1 cellular context compared by ENCODE assay signal in genomic region chr20:13243826-13244376, GRCh38.
A peak's percentile ranks its signal among the peaks of the same experiment; 100 is the strongest.
TF ChIP-seq lines count a peak whose summit lies in the region.

No MANE protein-coding gene starts in this region.

TF ChIP-seq in HepG2, 621 proteins besides CTCF, POLR2A, EP300 and RAD21 (continued from another document and continues in another):
- no peak for TF ChIP-seq ZNF770 (CRISPR knock-in tag; IDR thresholded peaks at IDR 0.05)
- no peak for TF ChIP-seq ZFP62 (CRISPR knock-in tag; IDR thresholded peaks at IDR 0.05)
- peak; percentile 97 for TF ChIP-seq KDM1A (CRISPR knock-in tag; IDR thresholded peaks at IDR 0.05)
- no peak; the same call in 1 of the 2 replicates for TF ChIP-seq ZNF598 (CRISPR knock-in tag; IDR thresholded peaks at IDR 0.05; ENCODE audit: borderline replicate concordance)
- no peak; the same call in 1 of the 2 replicates for TF ChIP-seq ZNF607 (CRISPR knock-in tag; IDR thresholded peaks at IDR 0.05; ENCODE audit: borderline replicate concordance)
- TF ChIP-seq NR0B2 (CRISPR knock-in tag; IDR thresholded peaks at IDR 0.05), result no peak
- no peak for TF ChIP-seq PRDM4 (CRISPR knock-in tag; IDR thresholded peaks at IDR 0.05; ENCODE audit: borderline replicate concordance)
- no peak for TF ChIP-seq RNF2 (conservative IDR thresholded peaks at IDR 0.05; ENCODE audit: low read depth)
- TF ChIP-seq SPEN (CRISPR knock-in tag; IDR thresholded peaks at IDR 0.05; ENCODE audit: low read depth), result no peak
- TF ChIP-seq GATA4 (IDR thresholded peaks at IDR 0.05; ENCODE audit: borderline replicate concordance, low read depth), result peak; percentile 87
- peak; percentile 91 for TF ChIP-seq MIER2 (CRISPR knock-in tag; IDR thresholded peaks at IDR 0.05)
- no peak for TF ChIP-seq SOX6 (IDR thresholded peaks at IDR 0.05)
- peak; percentile 99 for TF ChIP-seq SOX6 (CRISPR knock-in tag; IDR thresholded peaks at IDR 0.05)
- no peak for TF ChIP-seq ZFYVE20 (CRISPR knock-in tag; IDR thresholded peaks at IDR 0.05; ENCODE audit: borderline replicate concordance, low read depth)
- TF ChIP-seq RFXAP (CRISPR knock-in tag; IDR thresholded peaks at IDR 0.05; ENCODE audit: borderline replicate concordance), result peak; percentile 91
- TF ChIP-seq ATF6 (CRISPR knock-in tag; conservative IDR thresholded peaks at IDR 0.05), result peak; percentile 64; the same call in 1 of the 2 replicates
- no peak for TF ChIP-seq ZNF546 (CRISPR knock-in tag; conservative IDR thresholded peaks at IDR 0.05)
- TF ChIP-seq TRIM22 (IDR thresholded peaks at IDR 0.05), result no peak
- TF ChIP-seq ZNF33B (CRISPR knock-in tag; IDR thresholded peaks at IDR 0.05), result peak; percentile 61; the same call in 1 of the 2 replicates
- TF ChIP-seq ZUFSP (CRISPR knock-in tag; IDR thresholded peaks at IDR 0.05; ENCODE audit: borderline replicate concordance), result no peak
- no peak for TF ChIP-seq ZNF484 (CRISPR knock-in tag; IDR thresholded peaks at IDR 0.05; ENCODE audit: borderline replicate concordance, low read depth)
- TF ChIP-seq YEATS4 (CRISPR knock-in tag; IDR thresholded peaks at IDR 0.05; ENCODE audit: borderline replicate concordance), result peak; percentile 85
- peak; percentile 88; the same call in 1 of the 2 replicates for TF ChIP-seq ZNF772 (CRISPR knock-in tag; IDR thresholded peaks at IDR 0.05)
- TF ChIP-seq MEF2D (CRISPR knock-in tag; IDR thresholded peaks at IDR 0.05), result peak; percentile 97
- peak; percentile 96 for TF ChIP-seq ZFP1 (CRISPR knock-in tag; IDR thresholded peaks at IDR 0.05)
- TF ChIP-seq CREM (IDR thresholded peaks at IDR 0.05), result peak; percentile 96
- TF ChIP-seq CREM (CRISPR knock-in tag; IDR thresholded peaks at IDR 0.05), result no peak
- no peak for TF ChIP-seq IKZF1 (IDR thresholded peaks at IDR 0.05)
- peak; percentile 90; the same call in 1 of the 2 replicates for TF ChIP-seq TOE1 (CRISPR knock-in tag; IDR thresholded peaks at IDR 0.05)
- TF ChIP-seq HNRNPL (IDR thresholded peaks at IDR 0.05; ENCODE audit: low read depth, low read length), result no peak
- TF ChIP-seq MTA3 (CRISPR knock-in tag; IDR thresholded peaks at IDR 0.05), result no peak
- no peak for TF ChIP-seq SRSF9 (IDR thresholded peaks at IDR 0.05; ENCODE audit: borderline replicate concordance, insufficient read depth, low read depth, low read length, poor library complexity, severe bottlenecking)
- TF ChIP-seq POLR2AphosphoS5 (IDR thresholded peaks at IDR 0.05; ENCODE audit: low read depth, low read length), result no peak
- TF ChIP-seq SIX1 (CRISPR knock-in tag; IDR thresholded peaks at IDR 0.05; ENCODE audit: borderline replicate concordance), result peak; percentile 95
- TF ChIP-seq ZNF263 (CRISPR knock-in tag; IDR thresholded peaks at IDR 0.05), result peak; percentile 54; the same call in 1 of the 2 replicates
- TF ChIP-seq ZNF713 (CRISPR knock-in tag; IDR thresholded peaks at IDR 0.05), result 0 out of 2 replicates have a peak, but pooled peaks have one; percentile 48
- no peak for TF ChIP-seq ZNF234 (CRISPR knock-in tag; conservative IDR thresholded peaks at IDR 0.05)
- TF ChIP-seq PRDM10 (CRISPR knock-in tag; IDR thresholded peaks at IDR 0.05; ENCODE audit: low read depth), result peak; percentile 94
- no peak; the same call in 1 of the 2 replicates for TF ChIP-seq AKNA (CRISPR knock-in tag; IDR thresholded peaks at IDR 0.05; ENCODE audit: borderline replicate concordance)
- TF ChIP-seq ZBTB7B (CRISPR knock-in tag; IDR thresholded peaks at IDR 0.05), result peak; percentile 92
- no peak for TF ChIP-seq RFX5 (IDR thresholded peaks at IDR 0.05; ENCODE audit: low read depth, low read length)
- TF ChIP-seq HNF4A (CRISPR knock-in tag; IDR thresholded peaks at IDR 0.05), result peak; percentile 93
- peak; percentile 84; the same call in 1 of the 2 replicates for TF ChIP-seq ZNF230 (CRISPR knock-in tag; IDR thresholded peaks at IDR 0.05)
- TF ChIP-seq JUN (CRISPR knock-in tag; IDR thresholded peaks at IDR 0.05), result peak; percentile 100
